In genomic region chr6:125154184-125155135, GRCh38 we compare ENCODE assay signal across 8 cellular contexts. TPM values are rescaled to one million over a fixed set of nuclear protein-coding genes. Genes with fewer than 3 reads are reported as not detected.
A peak's percentile ranks its signal among the peaks of the same experiment; 100 is the strongest.
DNase-seq lines count a peak whose midpoint lies in the region; ATAC-seq and TF ChIP-seq lines count a peak whose summit lies in the region.

No MANE protein-coding gene starts in this region.

- H3K36me3 ChIP-seq in BJ (ENCODE audit: control insufficient read depth, insufficient read depth, low read length): no peaks in the 10 kb centered on the region
- no peaks in the 10 kb centered on the region for H3K36me3 ChIP-seq in H7 (replicated peaks; ENCODE audit: control insufficient read depth, insufficient read depth, low read length)
- H3K36me3 ChIP-seq in SK-N-SH (replicated peaks in 1 of 2; ENCODE audit: control insufficient read depth in 1 of 2, insufficient read depth in 2 of 2, low read length in 1 of 2): no peaks in the 10 kb centered on the region
- H3K36me3 ChIP-seq in lung (ENCODE audit: control insufficient read depth in 2 of 2, insufficient read depth in 2 of 2, low read length in 2 of 2): no peaks in the 10 kb centered on the region
- H3K36me3 ChIP-seq in suprapubic skin: no peaks in the 10 kb centered on the region

- H3K27me3 ChIP-seq in BJ (ENCODE audit: control insufficient read depth, insufficient read depth, low read length) (no peaks in the 10 kb centered on the region; the same call in 1 of the 2 replicates), H7 (ENCODE audit: control insufficient read depth, insufficient read depth, low read length) (peaks cover 15% of the 10 kb centered on the region), SK-N-SH (ENCODE audit: insufficient read depth) (peaks cover 41% of the 10 kb centered on the region), lung (ENCODE audit: control insufficient read depth, insufficient read depth) (no peaks in the 10 kb centered on the region), suprapubic skin (no peaks in the 10 kb centered on the region)

- H3K4me1 ChIP-seq in SK-N-SH (ENCODE audit: control insufficient read depth in 1 of 2, insufficient read depth in 2 of 2, low read depth in 1 of 2, low read length in 1 of 2): peaks cover 0 to 5% of the 10 kb centered on the region in 2 experiments; a peak in 1 of 4 replicates
- H3K4me1 ChIP-seq in lung (ENCODE audit: control insufficient read depth in 2 of 2, insufficient read depth in 2 of 2, low read length in 2 of 2): peaks cover 0 to 5% of the 10 kb centered on the region in 2 donors
- peaks cover 16% of the 10 kb centered on the region for H3K4me1 ChIP-seq in suprapubic skin

- no peaks in the 10 kb centered on the region for H3F3A ChIP-seq in SK-N-SH (replicated peaks; ENCODE audit: insufficient read depth)

- no peak overlapping the region for H3K27ac ChIP-seq in SK-N-SH (ENCODE audit: low read depth in 2 of 2, low read length in 1 of 2)
- H3K27ac ChIP-seq in lung (ENCODE audit: low read depth in 1 of 2, low read length in 1 of 2): peak overlapping the region in 1 of 2 donors; percentile 50
- peak overlapping the region; percentile 89 for H3K27ac ChIP-seq in suprapubic skin

- H3K4me3 ChIP-seq in BJ (ENCODE audit: low read depth, low read length) (peak overlapping the region; percentile 56), H7 (ENCODE audit: insufficient read depth, low read depth, low read length) (peak overlapping the region; percentile 75), SK-N-SH (ENCODE audit: low read depth in 2 of 2, low read length in 1 of 2) (peak overlapping the region; percentile 38 to 56; a peak in 3 of 4 replicates), lung (peak overlapping the region; percentile 50), suprapubic skin (peak overlapping the region; percentile 74)

- ATAC-seq in lung (ENCODE audit: insufficient read depth, low FRiP score) (peak; percentile 42), HG02610 (IDR thresholded peaks at IDR 0.05; ENCODE audit: unreplicated experiment) (no peak)

- no peak for DNase-seq in BJ (ENCODE audit: low read depth)
- peak; percentile 66 for DNase-seq in H7
- peak; percentile 23 for DNase-seq in SK-N-SH
- peak; percentile 4 to 12 for DNase-seq in dermis microvascular lymphatic vessel endothelial cell (ENCODE audit: low read depth in 2 of 2)
- peak; percentile 45 for DNase-seq in lung (ENCODE audit: low spot score)
- DNase-seq in suprapubic skin (ENCODE audit: low spot score in 2 of 2): peak in 1 of 2 donors; percentile 61
- DNase-seq in NCI-H1417 treated with DMSO at 0.1 percent for 48 hours (lab: John Stamatoyannopoulos, UW): no peak

- POLR2A ChIA-PET in BJ (lab: Charles Lee) (no interaction called here), SK-N-SH (lab: Yijun Ruan, JAX) (no interaction called here)

- no peak for TF ChIP-seq RAD21 in SK-N-SH (IDR thresholded peaks at IDR 0.05; ENCODE audit: low read length)

- TF ChIP-seq EP300 in SK-N-SH (IDR thresholded peaks at IDR 0.05; ENCODE audit: borderline replicate concordance in 1 of 2, low read depth in 1 of 2, low read length in 1 of 2) (no peak), suprapubic skin (IDR thresholded peaks at IDR 0.05) (no peak)

- H3K79me2 ChIP-seq in SK-N-SH (ENCODE audit: insufficient read depth): no peaks in the 10 kb centered on the region

- H2AFZ ChIP-seq in SK-N-SH (ENCODE audit: low read depth): peak overlapping the region; percentile 50; the same call in 1 of the 2 replicates

- no peaks in the 10 kb centered on the region for H3K9me2 ChIP-seq in SK-N-SH

- no peaks in the 10 kb centered on the region for H4K20me1 ChIP-seq in SK-N-SH (ENCODE audit: insufficient read depth)

- peak overlapping the region; percentile 80 for H3K4me2 ChIP-seq in SK-N-SH

- H3K9me3 ChIP-seq in SK-N-SH (no peaks in the 10 kb centered on the region), lung (ENCODE audit: control insufficient read depth in 2 of 2, insufficient read depth in 1 of 2, low read length in 1 of 2) (no peaks in the 10 kb centered on the region), suprapubic skin (no peaks in the 10 kb centered on the region)

- CTCF ChIA-PET in BJ (lab: Yijun Ruan, JAX): interaction anchor here (0.6 to 7.0 kb wide), 30 partner anchors 10 to 284 kb away, joined by 3 to 50 read pairs (median 4); partner anchors contain the start of gene HDDC2
- CTCF ChIA-PET in SK-N-SH (lab: Yijun Ruan, JAX): interaction anchor here (0.6 to 2.0 kb wide), 18 partner anchors 8 to 1979 kb away, joined by 3 to 14 read pairs (median 4); partner anchors contain the start of gene HDDC2

- TF ChIP-seq CTCF in BJ (IDR thresholded peaks at IDR 0.05; ENCODE audit: insufficient read depth, low read depth, low read length) (peak; percentile 25; the same call in 1 of the 2 replicates), SK-N-SH (IDR thresholded peaks at IDR 0.05) (peak; percentile 47), lung (IDR thresholded peaks at IDR 0.05; ENCODE audit: control extremely low read depth, extremely low read depth) (no peak), suprapubic skin (IDR thresholded peaks at IDR 0.05) (peak in 1 of 2 donors; percentile 30)

- H3K9ac ChIP-seq in SK-N-SH: no peak overlapping the region

- WGBS in SK-N-SH (ENCODE audit: low lambda C conversion rate): 13% methylated on average over 31 of the region's 64 CpGs
- WGBS in lung, 2 donors: 12 to 15% methylated on average over 62 to 64 of the region's 64 CpGs
- WGBS in suprapubic skin: 24% methylated on average over 33 of the region's 64 CpGs

- no peak for TF ChIP-seq POLR2A in suprapubic skin (IDR thresholded peaks at IDR 0.05)

TF ChIP-seq in SK-N-SH, 30 proteins besides CTCF, POLR2A, EP300 and RAD21:
- TF ChIP-seq GABPA (IDR thresholded peaks at IDR 0.05; ENCODE audit: low read depth): no peak
- TF ChIP-seq FOXM1 (IDR thresholded peaks at IDR 0.05; ENCODE audit: low read depth): no peak
- TF ChIP-seq TEAD4 (IDR thresholded peaks at IDR 0.05; ENCODE audit: borderline replicate concordance, insufficient read depth): no peak
- TF ChIP-seq, protein P1, sequence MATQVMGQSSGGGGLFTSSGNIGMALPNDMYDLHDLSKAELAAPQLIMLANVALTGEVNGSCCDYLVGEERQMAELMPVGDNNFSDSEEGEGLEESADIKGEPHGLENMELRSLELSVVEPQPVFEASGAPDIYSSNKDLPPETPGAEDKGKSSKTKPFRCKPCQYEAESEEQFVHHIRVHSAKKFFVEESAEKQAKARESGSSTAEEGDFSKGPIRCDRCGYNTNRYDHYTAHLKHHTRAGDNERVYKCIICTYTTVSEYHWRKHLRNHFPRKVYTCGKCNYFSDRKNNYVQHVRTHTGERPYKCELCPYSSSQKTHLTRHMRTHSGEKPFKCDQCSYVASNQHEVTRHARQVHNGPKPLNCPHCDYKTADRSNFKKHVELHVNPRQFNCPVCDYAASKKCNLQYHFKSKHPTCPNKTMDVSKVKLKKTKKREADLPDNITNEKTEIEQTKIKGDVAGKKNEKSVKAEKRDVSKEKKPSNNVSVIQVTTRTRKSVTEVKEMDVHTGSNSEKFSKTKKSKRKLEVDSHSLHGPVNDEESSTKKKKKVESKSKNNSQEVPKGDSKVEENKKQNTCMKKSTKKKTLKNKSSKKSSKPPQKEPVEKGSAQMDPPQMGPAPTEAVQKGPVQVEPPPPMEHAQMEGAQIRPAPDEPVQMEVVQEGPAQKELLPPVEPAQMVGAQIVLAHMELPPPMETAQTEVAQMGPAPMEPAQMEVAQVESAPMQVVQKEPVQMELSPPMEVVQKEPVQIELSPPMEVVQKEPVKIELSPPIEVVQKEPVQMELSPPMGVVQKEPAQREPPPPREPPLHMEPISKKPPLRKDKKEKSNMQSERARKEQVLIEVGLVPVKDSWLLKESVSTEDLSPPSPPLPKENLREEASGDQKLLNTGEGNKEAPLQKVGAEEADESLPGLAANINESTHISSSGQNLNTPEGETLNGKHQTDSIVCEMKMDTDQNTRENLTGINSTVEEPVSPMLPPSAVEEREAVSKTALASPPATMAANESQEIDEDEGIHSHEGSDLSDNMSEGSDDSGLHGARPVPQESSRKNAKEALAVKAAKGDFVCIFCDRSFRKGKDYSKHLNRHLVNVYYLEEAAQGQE (IDR thresholded peaks at IDR 0.05; ENCODE audit: low read depth, low read length): no peak
- TF ChIP-seq, protein P2, sequence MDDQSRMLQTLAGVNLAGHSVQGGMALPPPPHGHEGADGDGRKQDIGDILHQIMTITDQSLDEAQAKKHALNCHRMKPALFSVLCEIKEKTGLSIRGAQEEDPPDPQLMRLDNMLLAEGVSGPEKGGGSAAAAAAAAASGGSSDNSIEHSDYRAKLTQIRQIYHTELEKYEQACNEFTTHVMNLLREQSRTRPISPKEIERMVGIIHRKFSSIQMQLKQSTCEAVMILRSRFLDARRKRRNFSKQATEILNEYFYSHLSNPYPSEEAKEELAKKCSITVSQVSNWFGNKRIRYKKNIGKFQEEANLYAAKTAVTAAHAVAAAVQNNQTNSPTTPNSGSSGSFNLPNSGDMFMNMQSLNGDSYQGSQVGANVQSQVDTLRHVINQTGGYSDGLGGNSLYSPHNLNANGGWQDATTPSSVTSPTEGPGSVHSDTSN (IDR thresholded peaks at IDR 0.05): no peak
- TF ChIP-seq RCOR1 (IDR thresholded peaks at IDR 0.05; ENCODE audit: low read length): no peak
- TF ChIP-seq, protein P3, sequence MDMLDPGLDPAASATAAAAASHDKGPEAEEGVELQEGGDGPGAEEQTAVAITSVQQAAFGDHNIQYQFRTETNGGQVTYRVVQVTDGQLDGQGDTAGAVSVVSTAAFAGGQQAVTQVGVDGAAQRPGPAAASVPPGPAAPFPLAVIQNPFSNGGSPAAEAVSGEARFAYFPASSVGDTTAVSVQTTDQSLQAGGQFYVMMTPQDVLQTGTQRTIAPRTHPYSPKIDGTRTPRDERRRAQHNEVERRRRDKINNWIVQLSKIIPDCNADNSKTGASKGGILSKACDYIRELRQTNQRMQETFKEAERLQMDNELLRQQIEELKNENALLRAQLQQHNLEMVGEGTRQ (IDR thresholded peaks at IDR 0.05; ENCODE audit: borderline replicate concordance, low read depth, low read length): no peak
- TF ChIP-seq MXI1 (IDR thresholded peaks at IDR 0.05; ENCODE audit: low read depth, low read length): no peak
- TF ChIP-seq MEF2A (IDR thresholded peaks at IDR 0.05; ENCODE audit: borderline replicate concordance, low read depth): no peak
- no peak for TF ChIP-seq RXRA (IDR thresholded peaks at IDR 0.05; ENCODE audit: borderline replicate concordance, low read depth)

RNA-seq across cellular contexts. Expression of gene TPD52L1, which starts 0.9 kb away (rescaled TPM):
- 155 and 163 TPM in 2 replicates for polyA plus RNA-seq in BJ (2011; rRNA removed)
- 17.0 and 24.1 TPM in 2 replicates for polyA minus RNA-seq in BJ (2011; rRNA and poly(A)+ RNA removed)
- 7.3 and 15.6 TPM in 2 replicates for total RNA-seq in H7 (2014; rRNA removed; shearing (Covaris generic))
- polyA plus RNA-seq in SK-N-SH (2012; rRNA removed): 0.13 and 0.19 TPM in 2 replicates
- 0.14 and 0.17 TPM in 2 replicates for polyA plus RNA-seq in SK-N-SH (2012; cell fraction: cytosol; rRNA removed)
- polyA plus RNA-seq in SK-N-SH (2012; cell fraction: nucleus; rRNA removed): 0.12 TPM in 1 of 2 replicates, not detected in the other
- 0.90 and 7.7 TPM in 2 replicates for total RNA-seq in dermis microvascular lymphatic vessel endothelial cell
- 10 to 100 TPM; 15.7 to 43.5 TPM for total RNA-seq in lung
- 10 to 100 TPM; 15.6 to 17.8 TPM for polyA plus RNA-seq in lung
- total RNA-seq in suprapubic skin: 100 to 1,000 TPM; 146 to 202 (median 190) TPM

Comparison
In these comparisons a context has a peak if more than half of its experiments do, and no peak if none do; other contexts are left out.
1. DNase-seq: peak in H7 (single experiment), SK-N-SH (single experiment), dermis microvascular lymphatic vessel endothelial cell (2 of 2) and lung (single experiment); none in BJ (single experiment) and NCI-H1417 treated with DMSO at 0.1 percent for 48 hours (single experiment).
2. Peak in every context shown above with its lines, with median percentiles within 50 percentile points of each other: H3K4me3 ChIP-seq.